Comparison of ENCODE assay signal across 8 cellular contexts in genomic region chr19:19461306-19461670, GRCh38. TPM values are rescaled to one million over a fixed set of nuclear protein-coding genes. Genes with fewer than 3 reads are reported as not detected.
DNase-seq lines count a peak whose midpoint lies in the region; ATAC-seq and TF ChIP-seq lines count a peak whose summit lies in the region.

No MANE protein-coding gene starts in this region.

- peaks cover 19% of the 10 kb centered on the region for H3K36me3 ChIP-seq in lower lobe of right lung
- peaks cover 17% of the 10 kb centered on the region for H3K36me3 ChIP-seq in suprapubic skin
- H3K36me3 ChIP-seq in PC-9 (ENCODE audit: low read depth), result peaks cover 16% of the 10 kb centered on the region

- no peaks in the 10 kb centered on the region for H3K9me2 ChIP-seq in PC-9 (ENCODE audit: insufficient read depth)

- peaks cover 73% of the 10 kb centered on the region for H3K79me2 ChIP-seq in PC-9 (ENCODE audit: low read depth)

- intact Hi-C loops in activated CD4-positive, alpha-beta T cell treated with anti-CD3 and anti-CD28 coated beads for 36 hours (cut with DNase I, micrococcal nuclease), result loop anchor here in 1 of 2 experiments (2.0 kb wide), 1 partner anchor 50 kb away; no protein-coding TSS in a partner anchor
- intact Hi-C loops in lower lobe of right lung (cut with DNase I), result no loop called here
- intact Hi-C loops in PC-9 (cut with micrococcal nuclease; ENCODE audit: unreplicated experiment), result no loop called here

- H3K4me3 Mint-ChIP-seq in activated CD4-positive, alpha-beta T cell treated with anti-CD3 and anti-CD28 coated beads for 36 hours, result peak overlapping the region; percentile 79

- H3K4me3 ChIP-seq in lower lobe of right lung, result peak overlapping the region; percentile 28
- peak overlapping the region; percentile 28 for H3K4me3 ChIP-seq in suprapubic skin
- no peak overlapping the region for H3K4me3 ChIP-seq in PC-9

- H3F3A ChIP-seq in PC-9 (ENCODE audit: insufficient read depth, low read depth), result peaks cover 12% of the 10 kb centered on the region; the same call in 1 of the 2 replicates

- TF ChIP-seq POLR2A in suprapubic skin (IDR thresholded peaks at IDR 0.05), result no peak

- DNase-seq in activated CD4-positive, alpha-beta T cell treated with anti-CD3 and anti-CD28 coated beads for 36 hours, result no peak
- no peak for DNase-seq in activated CD4-positive, alpha-beta T cell treated with anti-CD3 and anti-CD28 coated beads for 48 hours
- peak; percentile 1 for DNase-seq in lower lobe of right lung
- DNase-seq in suprapubic skin (ENCODE audit: low spot score in 2 of 2), result no peak
- DNase-seq in activated effector memory CD4-positive, alpha-beta T cell treated with anti-CD3 and anti-CD28 coated beads, Interleukin-2, amount 50 U/mL, for 16 hours, result no peak
- no peak for DNase-seq in SHP77 treated with DMSO at 0.1 percent for 48 hours (lab: John Stamatoyannopoulos, UW)
- DNase-seq in PC-9, result no peak

- CTCF ChIA-PET in activated CD4-positive, alpha-beta T cell treated with anti-CD3 and anti-CD28 coated beads for 36 hours (lab: Charles Lee), result no interaction called here
- CTCF ChIA-PET in PC-9 (lab: Charles Lee), result no interaction called here

- H3K27ac Mint-ChIP-seq in activated CD4-positive, alpha-beta T cell treated with anti-CD3 and anti-CD28 coated beads for 36 hours, result peak overlapping the region; percentile 99

- H3K4me1 Mint-ChIP-seq in activated CD4-positive, alpha-beta T cell treated with anti-CD3 and anti-CD28 coated beads for 36 hours, result peaks cover 85% of the 10 kb centered on the region

- BruUV-seq in PC-9 (replicated peaks; lab: Mats Ljungman, UMichigan), result no TSS peak

- H3K36me3 Mint-ChIP-seq in activated CD4-positive, alpha-beta T cell treated with anti-CD3 and anti-CD28 coated beads for 36 hours (ENCODE audit: low read depth), result peaks cover 23% of the 10 kb centered on the region

- H3K4me1 ChIP-seq in lower lobe of right lung (peaks cover 89% of the 10 kb centered on the region), suprapubic skin (peaks cover 79% of the 10 kb centered on the region), PC-9 (replicated peaks; ENCODE audit: insufficient read depth) (no peaks in the 10 kb centered on the region)

- H3K9me3 ChIP-seq in lower lobe of right lung, result no peaks in the 10 kb centered on the region
- H3K9me3 ChIP-seq in suprapubic skin, result no peaks in the 10 kb centered on the region
- no peaks in the 10 kb centered on the region for H3K9me3 ChIP-seq in PC-9 (ENCODE audit: insufficient read depth, low read depth)

- no peak for TF ChIP-seq EP300 in suprapubic skin (IDR thresholded peaks at IDR 0.05)

- no peaks in the 10 kb centered on the region for H3K27me3 ChIP-seq in lower lobe of right lung (ENCODE audit: low read depth)
- no peaks in the 10 kb centered on the region for H3K27me3 ChIP-seq in suprapubic skin
- H3K27me3 ChIP-seq in PC-9 (ENCODE audit: insufficient read depth, low read depth), result no peaks in the 10 kb centered on the region

- ATAC-seq in activated CD4-positive, alpha-beta T cell treated with anti-CD3 and anti-CD28 coated beads for 36 hours, result no peak
- no peak for ATAC-seq in lower lobe of right lung

- POLR2A ChIA-PET in activated CD4-positive, alpha-beta T cell treated with anti-CD3 and anti-CD28 coated beads for 36 hours (lab: Charles Lee), result no interaction called here
- POLR2A ChIA-PET in PC-9 (lab: Charles Lee; ENCODE audit: unreplicated experiment), result no interaction called here

- WGBS in suprapubic skin, result 86% methylated on average over 2 of the region's 4 CpGs

- peaks cover 64% of the 10 kb centered on the region for H4K20me1 ChIP-seq in PC-9 (ENCODE audit: insufficient read depth)

- no peaks in the 10 kb centered on the region for H3K27me3 Mint-ChIP-seq in activated CD4-positive, alpha-beta T cell treated with anti-CD3 and anti-CD28 coated beads for 36 hours

- peak overlapping the region; percentile 56 for H3K27ac ChIP-seq in angular gyrus (ENCODE audit: low read depth, low read length)
- peak overlapping the region; percentile 85 for H3K27ac ChIP-seq in lower lobe of right lung
- peak overlapping the region; percentile 78 for H3K27ac ChIP-seq in suprapubic skin
- no peak overlapping the region for H3K27ac ChIP-seq in PC-9

- no peak overlapping the region for H2AFZ ChIP-seq in PC-9

- no peaks in the 10 kb centered on the region for H3K9me3 Mint-ChIP-seq in activated CD4-positive, alpha-beta T cell treated with anti-CD3 and anti-CD28 coated beads for 36 hours (ENCODE audit: low read depth)

- H3K4me2 ChIP-seq in PC-9, result no peak overlapping the region

- TF ChIP-seq CTCF in lower lobe of right lung (IDR thresholded peaks at IDR 0.05) (no peak), suprapubic skin (IDR thresholded peaks at IDR 0.05) (no peak), PC-9 (conservative IDR thresholded peaks at IDR 0.05) (no peak)

RNA-seq across cellular contexts. Expression of gene TSSK6, which starts 54.1 kb away (rescaled TPM):
- total RNA-seq in activated CD4-positive, alpha-beta T cell treated with anti-CD3 and anti-CD28 coated beads for 36 hours, result 1 to 10 TPM; 3.8 to 4.4 TPM
- total RNA-seq in lower lobe of right lung (2.9 TPM), suprapubic skin (1 to 10 TPM; 1.9 to 3.8 (median 3.0) TPM), PC-9 (2021) (2.0 and 3.3 TPM in 2 replicates)

RNA-seq across cellular contexts. Expression of gene NDUFA13, which starts 54.7 kb away (rescaled TPM):
- 100 to 1,000 TPM; 310 to 323 TPM for total RNA-seq in activated CD4-positive, alpha-beta T cell treated with anti-CD3 and anti-CD28 coated beads for 36 hours
- total RNA-seq in lower lobe of right lung, result 218 TPM
- total RNA-seq in suprapubic skin, result 100 to 1,000 TPM in 3 of 4 donors, 10 to 100 TPM in 1; 94.4 to 160 (median 109) TPM
- 203 and 309 TPM in 2 replicates for total RNA-seq in PC-9 (2021)

RNA-seq across cellular contexts. Expression of gene GATAD2A, which starts 55.8 kb away (rescaled TPM):
- total RNA-seq in activated CD4-positive, alpha-beta T cell treated with anti-CD3 and anti-CD28 coated beads for 36 hours, result 100 to 1,000 TPM; 123 to 139 TPM
- total RNA-seq in lower lobe of right lung (84.0 TPM), suprapubic skin (10 to 100 TPM; 83.1 to 88.8 (median 86.4) TPM), PC-9 (2021) (97.8 and 129 TPM in 2 replicates)
